1 cellular context compared by ENCODE assay signal in the genomic region with DNA sequence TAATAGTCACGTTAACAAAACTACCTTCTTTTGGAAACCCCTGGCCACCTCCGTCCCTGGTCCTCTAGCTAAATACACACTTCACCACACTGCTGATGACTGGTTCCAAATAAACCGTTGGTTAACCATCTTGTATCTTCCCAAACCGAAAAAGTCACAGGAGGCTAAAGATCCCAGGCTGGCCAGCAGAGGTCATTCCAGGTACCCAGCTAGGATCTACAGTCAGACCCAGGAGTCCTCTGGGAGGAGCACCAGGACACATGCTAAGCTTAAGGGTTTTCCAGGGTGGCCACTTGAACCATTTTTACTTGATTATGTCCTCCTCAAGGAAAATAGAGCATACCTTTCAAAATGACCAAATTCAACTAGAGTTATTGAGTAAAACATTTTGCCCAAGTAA.
TF ChIP-seq lines count a peak whose summit lies in the region.

No MANE protein-coding gene starts in this region.

TF ChIP-seq in K562, 482 proteins besides CTCF, POLR2A, EP300 and RAD21 (continued from another document):
- no peak for TF ChIP-seq ZNF277 (CRISPR knock-in tag; IDR thresholded peaks at IDR 0.05; ENCODE audit: borderline replicate concordance)
- no peak for TF ChIP-seq KDM4B (IDR thresholded peaks at IDR 0.05; ENCODE audit: borderline replicate concordance in 2 of 2, low read depth in 1 of 2)
- no peak for TF ChIP-seq CEBPZ (IDR thresholded peaks at IDR 0.05; ENCODE audit: borderline replicate concordance, low read depth, low read length)
- no peak for TF ChIP-seq USF1 (CRISPR knock-in tag; IDR thresholded peaks at IDR 0.05)
- no peak for TF ChIP-seq ZNF184 (CRISPR knock-in tag; IDR thresholded peaks at IDR 0.05)
- TF ChIP-seq POLR2AphosphoS5 (IDR thresholded peaks at IDR 0.05; ENCODE audit: control insufficient read depth, insufficient read depth, low read depth, low read length): no peak
- TF ChIP-seq, protein P1, sequence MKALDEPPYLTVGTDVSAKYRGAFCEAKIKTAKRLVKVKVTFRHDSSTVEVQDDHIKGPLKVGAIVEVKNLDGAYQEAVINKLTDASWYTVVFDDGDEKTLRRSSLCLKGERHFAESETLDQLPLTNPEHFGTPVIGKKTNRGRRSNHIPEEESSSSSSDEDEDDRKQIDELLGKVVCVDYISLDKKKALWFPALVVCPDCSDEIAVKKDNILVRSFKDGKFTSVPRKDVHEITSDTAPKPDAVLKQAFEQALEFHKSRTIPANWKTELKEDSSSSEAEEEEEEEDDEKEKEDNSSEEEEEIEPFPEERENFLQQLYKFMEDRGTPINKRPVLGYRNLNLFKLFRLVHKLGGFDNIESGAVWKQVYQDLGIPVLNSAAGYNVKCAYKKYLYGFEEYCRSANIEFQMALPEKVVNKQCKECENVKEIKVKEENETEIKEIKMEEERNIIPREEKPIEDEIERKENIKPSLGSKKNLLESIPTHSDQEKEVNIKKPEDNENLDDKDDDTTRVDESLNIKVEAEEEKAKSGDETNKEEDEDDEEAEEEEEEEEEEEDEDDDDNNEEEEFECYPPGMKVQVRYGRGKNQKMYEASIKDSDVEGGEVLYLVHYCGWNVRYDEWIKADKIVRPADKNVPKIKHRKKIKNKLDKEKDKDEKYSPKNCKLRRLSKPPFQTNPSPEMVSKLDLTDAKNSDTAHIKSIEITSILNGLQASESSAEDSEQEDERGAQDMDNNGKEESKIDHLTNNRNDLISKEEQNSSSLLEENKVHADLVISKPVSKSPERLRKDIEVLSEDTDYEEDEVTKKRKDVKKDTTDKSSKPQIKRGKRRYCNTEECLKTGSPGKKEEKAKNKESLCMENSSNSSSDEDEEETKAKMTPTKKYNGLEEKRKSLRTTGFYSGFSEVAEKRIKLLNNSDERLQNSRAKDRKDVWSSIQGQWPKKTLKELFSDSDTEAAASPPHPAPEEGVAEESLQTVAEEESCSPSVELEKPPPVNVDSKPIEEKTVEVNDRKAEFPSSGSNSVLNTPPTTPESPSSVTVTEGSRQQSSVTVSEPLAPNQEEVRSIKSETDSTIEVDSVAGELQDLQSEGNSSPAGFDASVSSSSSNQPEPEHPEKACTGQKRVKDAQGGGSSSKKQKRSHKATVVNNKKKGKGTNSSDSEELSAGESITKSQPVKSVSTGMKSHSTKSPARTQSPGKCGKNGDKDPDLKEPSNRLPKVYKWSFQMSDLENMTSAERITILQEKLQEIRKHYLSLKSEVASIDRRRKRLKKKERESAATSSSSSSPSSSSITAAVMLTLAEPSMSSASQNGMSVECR (CRISPR knock-in tag; IDR thresholded peaks at IDR 0.05): no peak
- TF ChIP-seq NKRF (IDR thresholded peaks at IDR 0.05; ENCODE audit: borderline replicate concordance): no peak
